3 cellular contexts compared by ENCODE assay signal in the genomic region with DNA sequence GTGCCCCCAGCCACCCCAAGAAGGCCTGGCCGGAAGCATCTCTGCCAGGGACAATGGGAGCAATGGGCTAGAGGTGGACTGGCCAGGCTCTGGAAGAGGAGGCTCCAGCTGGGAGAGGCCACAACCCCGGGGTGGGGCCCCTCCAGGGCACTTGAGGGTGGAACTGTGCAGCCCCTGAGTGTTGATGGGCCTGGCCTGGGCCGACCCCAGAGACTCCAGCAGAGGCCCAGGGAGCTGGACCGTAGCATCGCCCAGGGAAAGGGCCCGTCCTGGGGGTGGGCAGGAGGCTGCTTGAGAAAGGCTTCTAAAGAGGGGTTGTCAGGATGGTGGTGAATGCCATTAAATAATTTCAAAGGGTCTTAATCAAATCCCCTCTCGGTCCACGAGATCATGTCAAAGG.
"Had no signal": no experiment of that assay in that cellular context is flagged by ENCODE, and none has a peak within 500 bp of the region (broad histone marks: within the 10 kb centered on the region; RNA-seq: fewer than 3 reads in every experiment).

No MANE protein-coding gene starts in this region.

- ATAC-seq: GM12878 had no signal

- DNase-seq: GDM1, GF-D8 had no signal

- H3K4me3 ChIP-seq: GM12878 had no signal
